In genomic region chr7:14340415-14341079, GRCh38 we compare ENCODE assay signal across 18 cellular contexts.
DNase-seq lines count a peak whose midpoint lies in the region; ATAC-seq and TF ChIP-seq lines count a peak whose summit lies in the region.
"Had no signal": no experiment of that assay in that cellular context is flagged by ENCODE, and none has a peak within 500 bp of the region (broad histone marks: within the 10 kb centered on the region; RNA-seq: fewer than 3 reads in every experiment).

No MANE protein-coding gene starts in this region.

- no peaks in the 10 kb centered on the region for H3K9me3 Mint-ChIP-seq in brain

- H3K9me3 ChIP-seq in neuron (ENCODE audit: low read length) (no peaks in the 10 kb centered on the region), Karpas-422 (ENCODE audit: low read length) (no peaks in the 10 kb centered on the region)
- H3K9me3 ChIP-seq: BE2C, left ventricle myocardium inferior, Peyer's patch, SJSA1, upper lobe of right lung had no signal

- H4K20me1 ChIP-seq in Karpas-422 (ENCODE audit: insufficient read depth, low read depth, low read length), result no peaks in the 10 kb centered on the region

- peak overlapping the region; percentile 31 to 96 (median 81) for H3K27ac Mint-ChIP-seq in brain
- H3K27ac Mint-ChIP-seq: immature natural killer cell; T-helper 2 cell treated with Interferon-gamma antibody and Interleukin-4, amounts not matched to agents 5 μg/mL and 100 μg/mL, for 36 hours had no signal

- H3K4me2 ChIP-seq in Karpas-422 (ENCODE audit: low read depth, low read length, poor library complexity, severe bottlenecking), result no peak overlapping the region

- no peaks in the 10 kb centered on the region for H3K36me3 Mint-ChIP-seq in brain
- H3K36me3 Mint-ChIP-seq: immature natural killer cell had no signal

- H3K4me1 Mint-ChIP-seq in brain, result peaks cover 30% of the 10 kb centered on the region
- H3K4me1 Mint-ChIP-seq: immature natural killer cell had no signal

- H3K27me3 Mint-ChIP-seq in brain, result no peaks in the 10 kb centered on the region

- peak; percentile 12 for DNase-seq in NCI-H2107 treated with DMSO at 0.1 percent for 48 hours (lab: John Stamatoyannopoulos, UW; ENCODE audit: unreplicated experiment)
- no peak for DNase-seq in NCI-H2107 (lab: John Stamatoyannopoulos, UW)
- peak; percentile 46 for DNase-seq in NCI-H1417 treated with DMSO at 0.1 percent for 48 hours (lab: John Stamatoyannopoulos, UW)
- no peak for DNase-seq in hypothalamus (lab: John Stamatoyannopoulos, UW)
- DNase-seq in Karpas-422, result no peak
- DNase-seq: activated CD4-positive, alpha-beta T cell treated with anti-CD3 and anti-CD28 coated beads, Interleukin-2, amount 50 U/mL, for 4 hours; activated effector memory CD4-positive, alpha-beta T cell treated with anti-CD3 and anti-CD28 coated beads, Interleukin-2, amount 50 U/mL, for 16 hours; BE2C; immature natural killer cell; left ventricle myocardium inferior; NCI-H2029 treated with DMSO at 0.1 percent for 48 hours; Peyer's patch; upper lobe of right lung had no signal

- no peaks in the 10 kb centered on the region for H3K79me2 ChIP-seq in Karpas-422 (ENCODE audit: low read length)

- H2AFZ ChIP-seq in neuron (ENCODE audit: low read depth, low read length) (peak overlapping the region; percentile 10), Karpas-422 (ENCODE audit: low read length) (no peak overlapping the region)

- H3K4me3 Mint-ChIP-seq in brain, result peak overlapping the region in 2 of 5 experiments; percentile 18 to 70
- H3K4me3 Mint-ChIP-seq: immature natural killer cell; T-helper 2 cell treated with Interferon-gamma antibody and Interleukin-4, amounts not matched to agents 5 μg/mL and 100 μg/mL, for 36 hours had no signal

- no peaks in the 10 kb centered on the region for H3K9me2 ChIP-seq in Karpas-422 (replicated peaks; ENCODE audit: insufficient read depth, low read length)

- H3K4me1 ChIP-seq in neuron (ENCODE audit: insufficient read depth, low read length) (peaks cover 24% of the 10 kb centered on the region), Karpas-422 (ENCODE audit: low read length) (no peaks in the 10 kb centered on the region)
- H3K4me1 ChIP-seq: BE2C, Peyer's patch, SJSA1, upper lobe of right lung had no signal

- ATAC-seq in SK-N-SH treated with all-trans-retinoic acid at 6 μM for 48 hours, result no peak
- ATAC-seq: upper lobe of right lung had no signal

- TF ChIP-seq CTCF in brain (conservative IDR thresholded peaks at IDR 0.05), result no peak

- H3K27ac ChIP-seq in Karpas-422 (ENCODE audit: low read length), result no peak overlapping the region
- H3K27ac ChIP-seq: left ventricle myocardium inferior, Peyer's patch, SJSA1, upper lobe of right lung had no signal

- H3K36me3 ChIP-seq in neuron (ENCODE audit: insufficient read depth, low read length) (no peaks in the 10 kb centered on the region), Karpas-422 (ENCODE audit: insufficient read depth, low read length) (no peaks in the 10 kb centered on the region)
- H3K36me3 ChIP-seq: BE2C, left ventricle myocardium inferior, Peyer's patch, SJSA1, upper lobe of right lung had no signal

- H3K27me3 ChIP-seq in neuron (ENCODE audit: insufficient read depth, low read length), result no peaks in the 10 kb centered on the region
- H3K27me3 ChIP-seq in Karpas-422 (ENCODE audit: low read length), result no peaks in the 10 kb centered on the region
- H3K27me3 ChIP-seq: BE2C, Peyer's patch, SJSA1, upper lobe of right lung had no signal

- H3K9ac ChIP-seq in Karpas-422 (ENCODE audit: low read length), result no peak overlapping the region

- no peak overlapping the region for H3K4me3 ChIP-seq in neuron (ENCODE audit: low read length)
- no peak overlapping the region for H3K4me3 ChIP-seq in Karpas-422 (ENCODE audit: low read length)
- H3K4me3 ChIP-seq: left ventricle myocardium inferior, Peyer's patch, SJSA1, upper lobe of right lung had no signal

TF ChIP-seq in SK-N-SH treated with all-trans-retinoic acid at 6 μM for 48 hours, 23 proteins besides CTCF, POLR2A, EP300 and RAD21:
- TF ChIP-seq RARB (CRISPR knock-in tag; IDR thresholded peaks at IDR 0.05) (no peak), ARNTL (CRISPR knock-in tag; IDR thresholded peaks at IDR 0.05; ENCODE audit: borderline replicate concordance, low read depth) (no peak), BACH2 (CRISPR knock-in tag; IDR thresholded peaks at IDR 0.05; ENCODE audit: borderline replicate concordance) (no peak), GLIS3 (CRISPR knock-in tag; IDR thresholded peaks at IDR 0.05) (no peak), OSR1 (CRISPR knock-in tag; IDR thresholded peaks at IDR 0.05) (no peak), ZC3H10 (CRISPR knock-in tag; IDR thresholded peaks at IDR 0.05) (no peak), TOX (CRISPR knock-in tag; IDR thresholded peaks at IDR 0.05; ENCODE audit: borderline replicate concordance) (no peak), SNAI2 (CRISPR knock-in tag; IDR thresholded peaks at IDR 0.05) (no peak), ZFP3 (CRISPR knock-in tag; IDR thresholded peaks at IDR 0.05) (no peak), CSRNP3 (CRISPR knock-in tag; IDR thresholded peaks at IDR 0.05) (no peak), CSDC2 (CRISPR knock-in tag; IDR thresholded peaks at IDR 0.05) (no peak), ZNF70 (CRISPR knock-in tag; IDR thresholded peaks at IDR 0.05) (no peak), PPARA (CRISPR knock-in tag; IDR thresholded peaks at IDR 0.05; ENCODE audit: borderline replicate concordance) (no peak), ZNF565 (CRISPR knock-in tag; conservative IDR thresholded peaks at IDR 0.05; ENCODE audit: low read depth) (no peak), ESRRG (CRISPR knock-in tag; IDR thresholded peaks at IDR 0.05) (no peak), ISL1 (CRISPR knock-in tag; IDR thresholded peaks at IDR 0.05) (no peak), ZNF8 (CRISPR knock-in tag; IDR thresholded peaks at IDR 0.05) (no peak)
- TF ChIP-seq, protein P1, sequence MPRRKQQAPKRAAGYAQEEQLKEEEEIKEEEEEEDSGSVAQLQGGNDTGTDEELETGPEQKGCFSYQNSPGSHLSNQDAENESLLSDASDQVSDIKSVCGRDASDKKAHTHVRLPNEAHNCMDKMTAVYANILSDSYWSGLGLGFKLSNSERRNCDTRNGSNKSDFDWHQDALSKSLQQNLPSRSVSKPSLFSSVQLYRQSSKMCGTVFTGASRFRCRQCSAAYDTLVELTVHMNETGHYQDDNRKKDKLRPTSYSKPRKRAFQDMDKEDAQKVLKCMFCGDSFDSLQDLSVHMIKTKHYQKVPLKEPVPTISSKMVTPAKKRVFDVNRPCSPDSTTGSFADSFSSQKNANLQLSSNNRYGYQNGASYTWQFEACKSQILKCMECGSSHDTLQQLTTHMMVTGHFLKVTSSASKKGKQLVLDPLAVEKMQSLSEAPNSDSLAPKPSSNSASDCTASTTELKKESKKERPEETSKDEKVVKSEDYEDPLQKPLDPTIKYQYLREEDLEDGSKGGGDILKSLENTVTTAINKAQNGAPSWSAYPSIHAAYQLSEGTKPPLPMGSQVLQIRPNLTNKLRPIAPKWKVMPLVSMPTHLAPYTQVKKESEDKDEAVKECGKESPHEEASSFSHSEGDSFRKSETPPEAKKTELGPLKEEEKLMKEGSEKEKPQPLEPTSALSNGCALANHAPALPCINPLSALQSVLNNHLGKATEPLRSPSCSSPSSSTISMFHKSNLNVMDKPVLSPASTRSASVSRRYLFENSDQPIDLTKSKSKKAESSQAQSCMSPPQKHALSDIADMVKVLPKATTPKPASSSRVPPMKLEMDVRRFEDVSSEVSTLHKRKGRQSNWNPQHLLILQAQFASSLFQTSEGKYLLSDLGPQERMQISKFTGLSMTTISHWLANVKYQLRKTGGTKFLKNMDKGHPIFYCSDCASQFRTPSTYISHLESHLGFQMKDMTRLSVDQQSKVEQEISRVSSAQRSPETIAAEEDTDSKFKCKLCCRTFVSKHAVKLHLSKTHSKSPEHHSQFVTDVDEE (CRISPR knock-in tag; IDR thresholded peaks at IDR 0.05), result no peak
- TF ChIP-seq, protein P2, sequence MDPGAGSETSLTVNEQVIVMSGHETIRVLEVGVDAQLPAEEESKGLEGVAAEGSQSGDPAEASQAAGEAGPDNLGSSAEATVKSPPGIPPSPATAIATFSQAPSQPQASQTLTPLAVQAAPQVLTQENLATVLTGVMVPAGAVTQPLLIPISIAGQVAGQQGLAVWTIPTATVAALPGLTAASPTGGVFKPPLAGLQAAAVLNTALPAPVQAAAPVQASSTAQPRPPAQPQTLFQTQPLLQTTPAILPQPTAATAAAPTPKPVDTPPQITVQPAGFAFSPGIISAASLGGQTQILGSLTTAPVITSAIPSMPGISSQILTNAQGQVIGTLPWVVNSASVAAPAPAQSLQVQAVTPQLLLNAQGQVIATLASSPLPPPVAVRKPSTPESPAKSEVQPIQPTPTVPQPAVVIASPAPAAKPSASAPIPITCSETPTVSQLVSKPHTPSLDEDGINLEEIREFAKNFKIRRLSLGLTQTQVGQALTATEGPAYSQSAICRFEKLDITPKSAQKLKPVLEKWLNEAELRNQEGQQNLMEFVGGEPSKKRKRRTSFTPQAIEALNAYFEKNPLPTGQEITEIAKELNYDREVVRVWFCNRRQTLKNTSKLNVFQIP (CRISPR knock-in tag; IDR thresholded peaks at IDR 0.05; ENCODE audit: borderline replicate concordance, low read depth), result no peak
- TF ChIP-seq, protein P3, sequence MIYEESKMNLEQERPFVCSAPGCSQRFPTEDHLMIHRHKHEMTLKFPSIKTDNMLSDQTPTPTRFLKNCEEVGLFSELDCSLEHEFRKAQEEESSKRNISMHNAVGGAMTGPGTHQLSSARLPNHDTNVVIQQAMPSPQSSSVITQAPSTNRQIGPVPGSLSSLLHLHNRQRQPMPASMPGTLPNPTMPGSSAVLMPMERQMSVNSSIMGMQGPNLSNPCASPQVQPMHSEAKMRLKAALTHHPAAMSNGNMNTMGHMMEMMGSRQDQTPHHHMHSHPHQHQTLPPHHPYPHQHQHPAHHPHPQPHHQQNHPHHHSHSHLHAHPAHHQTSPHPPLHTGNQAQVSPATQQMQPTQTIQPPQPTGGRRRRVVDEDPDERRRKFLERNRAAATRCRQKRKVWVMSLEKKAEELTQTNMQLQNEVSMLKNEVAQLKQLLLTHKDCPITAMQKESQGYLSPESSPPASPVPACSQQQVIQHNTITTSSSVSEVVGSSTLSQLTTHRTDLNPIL (CRISPR knock-in tag; IDR thresholded peaks at IDR 0.05; ENCODE audit: low read depth), result no peak

Comparison
In these comparisons a context has a peak if more than half of its experiments do, and no peak if none do; other contexts are left out.
1. DNase-seq: peak in NCI-H2107 treated with DMSO at 0.1 percent for 48 hours (single experiment) and NCI-H1417 treated with DMSO at 0.1 percent for 48 hours (single experiment); none in NCI-H2107 (single experiment), hypothalamus (0 of 51) and Karpas-422 (single experiment).